Comparison of ENCODE assay signal across 10 cellular contexts in genomic region chr17:43175213-43176118, GRCh38. TPM values are rescaled to one million over a fixed set of nuclear protein-coding genes. Genes with fewer than 3 reads are reported as not detected.
DNase-seq lines count a peak whose midpoint lies in the region; ATAC-seq, FAIRE-seq and TF ChIP-seq lines count a peak whose summit lies in the region.
"Had no signal": no experiment of that assay in that cellular context is flagged by ENCODE, and none has a peak within 500 bp of the region (broad histone marks: within the 10 kb centered on the region; RNA-seq: fewer than 3 reads in every experiment).

No MANE protein-coding gene starts in this region.

- TF ChIP-seq CTCF in HepG2 (CRISPR knock-in tag; IDR thresholded peaks at IDR 0.05) (no peak), thyroid gland (IDR thresholded peaks at IDR 0.05) (no peak)

- H3K9me3 ChIP-seq in HepG2 (ENCODE audit: low read length) = no peaks in the 10 kb centered on the region
- no peaks in the 10 kb centered on the region for H3K9me3 ChIP-seq in thyroid gland
- H3K9me3 ChIP-seq: BLaER1 treated with 17β-estradiol and CSF1 and Interleukin-3, amounts not matched to agents 10 nM and 100 nM had no signal

- H4K20me1 ChIP-seq in HepG2 (ENCODE audit: insufficient read depth, low read length) = no peaks in the 10 kb centered on the region

- peaks cover 73% of the 10 kb centered on the region for H3K4me1 ChIP-seq in HepG2 (ENCODE audit: insufficient read depth, low read length)
- H3K4me1 ChIP-seq in thyroid gland = peaks cover 25 to 50% of the 10 kb centered on the region in 2 donors

- 42% methylated on average over 4 of the region's 4 CpGs for WGBS in HepG2 (ENCODE audit: low lambda C conversion rate)
- WGBS in thyroid gland, 2 donors = 71 to 77% methylated on average over 4 of the region's 4 CpGs

- H3K9me3 Mint-ChIP-seq in activated T-cell treated with anti-CD3 and anti-CD28 coated beads, Interleukin-2, amount 50 U/mL, for 4 hours = no peaks in the 10 kb centered on the region
- H3K9me3 Mint-ChIP-seq in activated naive CD8-positive, alpha-beta T cell treated with anti-CD3 and anti-CD28 coated beads, Interleukin-2, amount 10 ng/mL, durations not matched to agents 7 days and 5 days = no peaks in the 10 kb centered on the region

- peaks cover 25% of the 10 kb centered on the region for H3K36me3 Mint-ChIP-seq in activated T-cell treated with anti-CD3 and anti-CD28 coated beads, Interleukin-2, amount 50 U/mL, for 4 hours (ENCODE audit: insufficient read depth)
- peaks cover 29% of the 10 kb centered on the region for H3K36me3 Mint-ChIP-seq in activated naive CD8-positive, alpha-beta T cell treated with anti-CD3 and anti-CD28 coated beads, Interleukin-2, amount 10 ng/mL, durations not matched to agents 7 days and 5 days

- POLR2A ChIA-PET in activated naive CD8-positive, alpha-beta T cell treated with anti-CD3 and anti-CD28 coated beads, Interleukin-2, amount 10 ng/mL, durations not matched to agents 7 days and 5 days (lab: Charles Lee) = interaction anchor here (1.0 kb wide), 1 partner anchor 140 kb away, joined by 3 read pairs; no protein-coding TSS in a partner anchor
- POLR2A ChIA-PET in HepG2 (lab: Yijun Ruan, JAX) = interaction anchor here (0.6 to 2.6 kb wide), 4 partner anchors 8 to 140 kb away, joined by 3 to 31 read pairs (median 4); partner anchors contain the start of gene TMEM106A

- ATAC-seq in activated T-cell treated with anti-CD3 and anti-CD28 coated beads, Interleukin-2, amount 50 U/mL, for 4 hours = no peak
- no peak for ATAC-seq in activated naive CD8-positive, alpha-beta T cell treated with anti-CD3 and anti-CD28 coated beads, Interleukin-2, amount 10 ng/mL, durations not matched to agents 7 days and 5 days (ENCODE audit: low read depth)
- no peak for ATAC-seq in HepG2

- H3K27ac ChIP-seq in HepG2 (ENCODE audit: extremely low read length, insufficient read depth, low read length) = peak overlapping the region; percentile 82
- peak overlapping the region; percentile 16 to 56 (median 34) for H3K27ac ChIP-seq in thyroid gland

- no peak overlapping the region for H2AFZ ChIP-seq in HepG2 (ENCODE audit: low read length)

- CTCF ChIA-PET in HepG2 (lab: Yijun Ruan, JAX; ENCODE audit: low intra/inter-chr PET ratio, low total read pairs) = no interaction called here

- TF ChIP-seq EP300 in HepG2 (IDR thresholded peaks at IDR 0.05; ENCODE audit: low read depth in 2 of 2, low read length in 2 of 2) = no peak
- no peak for TF ChIP-seq EP300 in HepG2 (CRISPR knock-in tag; IDR thresholded peaks at IDR 0.05; ENCODE audit: borderline replicate concordance)

- intact Hi-C loops in HepG2 (cut with micrococcal nuclease; ENCODE audit: unreplicated experiment) (no loop called here), thyroid gland (cut with DNase I) (loop anchor here (10.0 kb wide), 1 partner anchor 139 kb away; no protein-coding TSS in a partner anchor)

- H3K4me3 ChIP-seq in HepG2 (replicated peaks in 1 of 3; ENCODE audit: insufficient read depth in 1 of 3, low read depth in 2 of 3, low read length in 3 of 3) = peak overlapping the region; percentile 19 to 40 (median 38); a peak in 5 of 6 replicates
- H3K4me3 ChIP-seq in thyroid gland (replicated peaks in 1 of 3) = no peak overlapping the region
- H3K4me3 ChIP-seq: BLaER1 treated with 17β-estradiol and CSF1 and Interleukin-3, amounts not matched to agents 10 nM and 100 nM had no signal

- no peak for DNase-seq in activated T-cell treated with anti-CD3 and anti-CD28 coated beads, Interleukin-2, amount 50 U/mL, for 4 hours
- DNase-seq in activated T-cell treated with anti-CD3 and anti-CD28 coated beads for 4 hours = no peak
- no peak for DNase-seq in activated naive CD8-positive, alpha-beta T cell treated with anti-CD3 and anti-CD28 coated beads, Interleukin-2, amount 10 ng/mL, durations not matched to agents 7 days and 5 days
- DNase-seq in HepG2 (ENCODE audit: low spot score) = peak; percentile 67
- no peak for DNase-seq in thyroid gland
- no peak for DNase-seq in NK-92 treated with Interleukin-12 subunit alpha and Interleukin-12 subunit beta, amount 100 ng/mL, for 24 hours (lab: John Stamatoyannopoulos, UW)
- no peak for DNase-seq in stimulated activated CD4-positive, alpha-beta T cell treated with anti-CD3 and anti-CD28 coated beads, Interleukin-2, amount 100 ng/mL, for 48 hours
- DNase-seq in nucleus accumbens (lab: John Stamatoyannopoulos, UW) = no peak
- DNase-seq: NCI-H1417 had no signal

- no peak for FAIRE-seq in HepG2 (lab: Jason Lieb, UNC)

- TSS peak; percentile 14 for BruUV-seq in HepG2 (replicated peaks; lab: Mats Ljungman, UMichigan)

- H3K36me3 ChIP-seq in HepG2 (replicated peaks in 1 of 2; ENCODE audit: control insufficient read depth in 1 of 2, insufficient read depth in 2 of 2, low read length in 2 of 2) (peaks cover 9 to 33% of the 10 kb centered on the region in 2 experiments; a peak in 4 of 5 replicates), thyroid gland (peaks cover 19 to 24% of the 10 kb centered on the region in 2 donors)

- peak overlapping the region; percentile 54 for H3K4me3 Mint-ChIP-seq in activated T-cell treated with anti-CD3 and anti-CD28 coated beads, Interleukin-2, amount 50 U/mL, for 4 hours
- H3K4me3 Mint-ChIP-seq in activated naive CD8-positive, alpha-beta T cell treated with anti-CD3 and anti-CD28 coated beads, Interleukin-2, amount 10 ng/mL, durations not matched to agents 7 days and 5 days = peak overlapping the region; percentile 53

- TF ChIP-seq POLR2A in HepG2 (IDR thresholded peaks at IDR 0.05; ENCODE audit: insufficient read depth in 1 of 2, low read depth in 2 of 2, low read length in 2 of 2) (no peak), thyroid gland (IDR thresholded peaks at IDR 0.05) (no peak)

- H3K79me2 ChIP-seq in HepG2 (ENCODE audit: insufficient read depth, low read length) = peaks cover 54% of the 10 kb centered on the region

- in situ Hi-C loops in HepG2 (cut with HindIII; ENCODE audit: extremely low pct_ligation_motif_present, low pct_unique_long_range_greater_than_20kb) = no loop called here

- peak overlapping the region; percentile 63 for H3K9ac ChIP-seq in HepG2 (ENCODE audit: insufficient read depth, low read depth, low read length)

- H3K27ac Mint-ChIP-seq in activated naive CD8-positive, alpha-beta T cell treated with anti-CD3 and anti-CD28 coated beads, Interleukin-2, amount 10 ng/mL, durations not matched to agents 7 days and 5 days = peak overlapping the region; percentile 83

- TF ChIP-seq RAD21 in HepG2 (CRISPR knock-in tag; IDR thresholded peaks at IDR 0.05) = no peak

- H3K4me1 Mint-ChIP-seq in activated T-cell treated with anti-CD3 and anti-CD28 coated beads, Interleukin-2, amount 50 U/mL, for 4 hours (ENCODE audit: low read depth) = peaks cover 46% of the 10 kb centered on the region
- H3K4me1 Mint-ChIP-seq in activated naive CD8-positive, alpha-beta T cell treated with anti-CD3 and anti-CD28 coated beads, Interleukin-2, amount 10 ng/mL, durations not matched to agents 7 days and 5 days = peaks cover 31% of the 10 kb centered on the region

- no peaks in the 10 kb centered on the region for H3K27me3 Mint-ChIP-seq in activated T-cell treated with anti-CD3 and anti-CD28 coated beads, Interleukin-2, amount 50 U/mL, for 4 hours (ENCODE audit: low read depth)
- H3K27me3 Mint-ChIP-seq in activated naive CD8-positive, alpha-beta T cell treated with anti-CD3 and anti-CD28 coated beads, Interleukin-2, amount 10 ng/mL, durations not matched to agents 7 days and 5 days = no peaks in the 10 kb centered on the region

- peak overlapping the region; percentile 71 for H3K4me2 ChIP-seq in HepG2 (ENCODE audit: low read depth, low read length)

- H3K27me3 ChIP-seq in HepG2 (ENCODE audit: control insufficient read depth in 1 of 2, insufficient read depth in 2 of 2, low read length in 2 of 2) (no peaks in the 10 kb centered on the region; a peak in 1 of 5 replicates), thyroid gland (no peaks in the 10 kb centered on the region)
- H3K27me3 ChIP-seq: BLaER1 treated with 17β-estradiol and CSF1 and Interleukin-3, amounts not matched to agents 10 nM and 100 nM had no signal

RNA-seq across cellular contexts. Expression of gene NBR1, which starts 4.5 kb away (rescaled TPM):
- total RNA-seq in activated T-cell treated with anti-CD3 and anti-CD28 coated beads, Interleukin-2, amount 50 U/mL, for 4 hours = 10 to 100 TPM; 26.8 to 31.9 (median 28.0) TPM
- 10 to 100 TPM; 60.5 to 67.4 TPM for total RNA-seq in activated naive CD8-positive, alpha-beta T cell treated with anti-CD3 and anti-CD28 coated beads, Interleukin-2, amount 10 ng/mL, durations not matched to agents 7 days and 5 days
- total RNA-seq in HepG2 (2016; rRNA removed; fragmentation: Illumina TruSeq; extraction: Trizol) = 51.7 and 79.0 TPM in 2 replicates
- 9.9 and 10.8 TPM in 2 replicates for total RNA-seq in HepG2 (2016; cell fraction: cytosol; rRNA removed; fragmentation: Illumina TruSeq; extraction: Trizol; ENCODE audit: low read depth)
- total RNA-seq in HepG2 (2016; cell fraction: insoluble cytoplasmic fraction; rRNA removed; fragmentation: Illumina TruSeq; extraction: Trizol) = 50.3 and 77.3 TPM in 2 replicates
- 20.1 and 22.1 TPM in 2 replicates for total RNA-seq in HepG2 (2016; cell fraction: membrane; rRNA removed; fragmentation: Illumina TruSeq; extraction: Trizol)
- total RNA-seq in HepG2 (2016; cell fraction: nucleus; rRNA removed; fragmentation: Illumina TruSeq; extraction: Trizol) = 35.7 and 36.9 TPM in 2 replicates
- polyA plus RNA-seq in HepG2 (2011; rRNA removed) = 102 and 121 TPM in 2 replicates
- 87.1 and 91.6 TPM in 2 replicates for polyA plus RNA-seq in HepG2 (2011; cell fraction: cytosol; rRNA removed)
- 53.9 and 55.2 TPM in 2 replicates for polyA plus RNA-seq in HepG2 (2011; cell fraction: nucleus; rRNA removed)
- 78.0 and 105 TPM in 2 replicates for polyA plus RNA-seq in HepG2 (2012)
- polyA plus RNA-seq in HepG2 (2016; cell fraction: cytosol; fragmentation: Illumina TruSeq; extraction: Trizol; ENCODE audit: low read depth) = 5.5 and 5.9 TPM in 2 replicates
- polyA plus RNA-seq in HepG2 (2016; cell fraction: insoluble cytoplasmic fraction; fragmentation: Illumina TruSeq; extraction: Trizol; ENCODE audit: low read depth) = 70.0 and 71.8 TPM in 2 replicates
- 8.4 and 9.8 TPM in 2 replicates for polyA plus RNA-seq in HepG2 (2016; cell fraction: membrane; fragmentation: Illumina TruSeq; extraction: Trizol; ENCODE audit: low read depth)
- 40.5 and 50.3 TPM in 2 replicates for polyA plus RNA-seq in HepG2 (2016; cell fraction: nucleus; fragmentation: Illumina TruSeq; extraction: Trizol; ENCODE audit: insufficient read depth, low read depth)
- polyA minus RNA-seq in HepG2 (2011; rRNA and poly(A)+ RNA removed; ENCODE audit: low replicate concordance) = 94.6 and 191 TPM in 2 replicates
- 125 and 130 TPM in 2 replicates for polyA minus RNA-seq in HepG2 (2011; cell fraction: cytosol; rRNA and poly(A)+ RNA removed)
- polyA minus RNA-seq in HepG2 (2011; cell fraction: nucleus; rRNA and poly(A)+ RNA removed) = 95.0 and 120 TPM in 2 replicates
- 100 to 1,000 TPM; 117 to 166 (median 134) TPM for total RNA-seq in thyroid gland

RNA-seq across cellular contexts. Expression of gene TMEM106A, which starts 36.2 kb away (rescaled TPM):
- 1 to 10 TPM; 7.7 to 8.6 (median 7.9) TPM for total RNA-seq in activated T-cell treated with anti-CD3 and anti-CD28 coated beads, Interleukin-2, amount 50 U/mL, for 4 hours
- total RNA-seq in activated naive CD8-positive, alpha-beta T cell treated with anti-CD3 and anti-CD28 coated beads, Interleukin-2, amount 10 ng/mL, durations not matched to agents 7 days and 5 days = 10 to 100 TPM; 20.3 TPM
- total RNA-seq in HepG2 (2016; rRNA removed; fragmentation: Illumina TruSeq; extraction: Trizol) (7.3 and 16.9 TPM in 2 replicates), thyroid gland (10 to 100 TPM in 3 of 4 donors, 1 to 10 TPM in 1; 9.0 to 14.4 (median 12.5) TPM)
- 3.9 and 4.5 TPM in 2 replicates for total RNA-seq in HepG2 (2016; cell fraction: cytosol; rRNA removed; fragmentation: Illumina TruSeq; extraction: Trizol; ENCODE audit: low read depth)
- total RNA-seq in HepG2 (2016; cell fraction: insoluble cytoplasmic fraction; rRNA removed; fragmentation: Illumina TruSeq; extraction: Trizol) = 6.1 and 18.6 TPM in 2 replicates
- total RNA-seq in HepG2 (2016; cell fraction: membrane; rRNA removed; fragmentation: Illumina TruSeq; extraction: Trizol) = 6.4 and 6.9 TPM in 2 replicates
- total RNA-seq in HepG2 (2016; cell fraction: nucleus; rRNA removed; fragmentation: Illumina TruSeq; extraction: Trizol) = 20.5 and 23.8 TPM in 2 replicates
- 34.9 and 35.9 TPM in 2 replicates for polyA plus RNA-seq in HepG2 (2011; rRNA removed)
- polyA plus RNA-seq in HepG2 (2011; cell fraction: cytosol; rRNA removed) = 23.9 and 25.0 TPM in 2 replicates
- polyA plus RNA-seq in HepG2 (2011; cell fraction: nucleus; rRNA removed) = 47.7 and 53.8 TPM in 2 replicates
- 16.4 and 17.3 TPM in 2 replicates for polyA plus RNA-seq in HepG2 (2012)
- 1.5 and 1.7 TPM in 2 replicates for polyA plus RNA-seq in HepG2 (2016; cell fraction: cytosol; fragmentation: Illumina TruSeq; extraction: Trizol; ENCODE audit: low read depth)
- polyA plus RNA-seq in HepG2 (2016; cell fraction: insoluble cytoplasmic fraction; fragmentation: Illumina TruSeq; extraction: Trizol; ENCODE audit: low read depth) = 4.9 and 7.2 TPM in 2 replicates
- 2.8 and 3.9 TPM in 2 replicates for polyA plus RNA-seq in HepG2 (2016; cell fraction: membrane; fragmentation: Illumina TruSeq; extraction: Trizol; ENCODE audit: low read depth)
- polyA plus RNA-seq in HepG2 (2016; cell fraction: nucleus; fragmentation: Illumina TruSeq; extraction: Trizol; ENCODE audit: insufficient read depth, low read depth) = 25.2 and 27.5 TPM in 2 replicates
- 1.4 and 123 TPM in 2 replicates for polyA minus RNA-seq in HepG2 (2011; rRNA and poly(A)+ RNA removed; ENCODE audit: low replicate concordance)
- 16.5 and 18.7 TPM in 2 replicates for polyA minus RNA-seq in HepG2 (2011; cell fraction: cytosol; rRNA and poly(A)+ RNA removed)
- polyA minus RNA-seq in HepG2 (2011; cell fraction: nucleus; rRNA and poly(A)+ RNA removed) = 64.1 and 65.3 TPM in 2 replicates

RNA-seq across cellular contexts. Expression of gene BRCA1, which starts 50.3 kb away (rescaled TPM):
- 10 to 100 TPM; 29.5 to 37.4 (median 36.5) TPM for total RNA-seq in activated T-cell treated with anti-CD3 and anti-CD28 coated beads, Interleukin-2, amount 50 U/mL, for 4 hours
- 10 to 100 TPM; 53.5 to 61.4 TPM for total RNA-seq in activated naive CD8-positive, alpha-beta T cell treated with anti-CD3 and anti-CD28 coated beads, Interleukin-2, amount 10 ng/mL, durations not matched to agents 7 days and 5 days
- 37.5 and 56.0 TPM in 2 replicates for total RNA-seq in HepG2 (2016; rRNA removed; fragmentation: Illumina TruSeq; extraction: Trizol)
- 16.6 and 20.8 TPM in 2 replicates for total RNA-seq in HepG2 (2016; cell fraction: cytosol; rRNA removed; fragmentation: Illumina TruSeq; extraction: Trizol; ENCODE audit: low read depth)
- 33.8 and 58.4 TPM in 2 replicates for total RNA-seq in HepG2 (2016; cell fraction: insoluble cytoplasmic fraction; rRNA removed; fragmentation: Illumina TruSeq; extraction: Trizol)
- 19.3 and 20.3 TPM in 2 replicates for total RNA-seq in HepG2 (2016; cell fraction: membrane; rRNA removed; fragmentation: Illumina TruSeq; extraction: Trizol)
- 37.0 and 37.3 TPM in 2 replicates for total RNA-seq in HepG2 (2016; cell fraction: nucleus; rRNA removed; fragmentation: Illumina TruSeq; extraction: Trizol)
- 11.7 and 13.3 TPM in 2 replicates for polyA plus RNA-seq in HepG2 (2011; rRNA removed)
- polyA plus RNA-seq in HepG2 (2011; cell fraction: cytosol; rRNA removed) = 6.1 and 11.1 TPM in 2 replicates
- polyA plus RNA-seq in HepG2 (2011; cell fraction: nucleus; rRNA removed) = 9.8 and 16.5 TPM in 2 replicates
- polyA plus RNA-seq in HepG2 (2012) = 5.2 and 10.0 TPM in 2 replicates
- 1.1 TPM in 2 replicates for polyA plus RNA-seq in HepG2 (2016; cell fraction: cytosol; fragmentation: Illumina TruSeq; extraction: Trizol; ENCODE audit: low read depth)
- polyA plus RNA-seq in HepG2 (2016; cell fraction: insoluble cytoplasmic fraction; fragmentation: Illumina TruSeq; extraction: Trizol; ENCODE audit: low read depth) = 25.6 and 29.6 TPM in 2 replicates
- polyA plus RNA-seq in HepG2 (2016; cell fraction: membrane; fragmentation: Illumina TruSeq; extraction: Trizol; ENCODE audit: low read depth) = 3.8 and 3.9 TPM in 2 replicates
- polyA plus RNA-seq in HepG2 (2016; cell fraction: nucleus; fragmentation: Illumina TruSeq; extraction: Trizol; ENCODE audit: insufficient read depth, low read depth) = 39.1 and 42.0 TPM in 2 replicates
- 45.8 and 194 TPM in 2 replicates for polyA minus RNA-seq in HepG2 (2011; rRNA and poly(A)+ RNA removed; ENCODE audit: low replicate concordance)
- polyA minus RNA-seq in HepG2 (2011; cell fraction: cytosol; rRNA and poly(A)+ RNA removed) = 13.8 and 15.9 TPM in 2 replicates
- polyA minus RNA-seq in HepG2 (2011; cell fraction: nucleus; rRNA and poly(A)+ RNA removed) = 29.7 and 36.7 TPM in 2 replicates
- 10 to 100 TPM; 14.4 to 31.9 (median 25.4) TPM for total RNA-seq in thyroid gland

RNA-seq across cellular contexts. Expression of gene CCDC200, which starts 53.0 kb away (rescaled TPM):
- not detected for total RNA-seq in activated T-cell treated with anti-CD3 and anti-CD28 coated beads, Interleukin-2, amount 50 U/mL, for 4 hours
- under 1 TPM in 1 of 2 experiments, not detected in 1; 0.45 TPM for total RNA-seq in activated naive CD8-positive, alpha-beta T cell treated with anti-CD3 and anti-CD28 coated beads, Interleukin-2, amount 10 ng/mL, durations not matched to agents 7 days and 5 days
- total RNA-seq in HepG2 (2016; rRNA removed; fragmentation: Illumina TruSeq; extraction: Trizol) (not detected in 2 replicates), thyroid gland (not detected)
- not detected in 2 replicates for total RNA-seq in HepG2 (2016; cell fraction: cytosol; rRNA removed; fragmentation: Illumina TruSeq; extraction: Trizol; ENCODE audit: low read depth)
- not detected in 2 replicates for total RNA-seq in HepG2 (2016; cell fraction: insoluble cytoplasmic fraction; rRNA removed; fragmentation: Illumina TruSeq; extraction: Trizol)
- not detected in 2 replicates for total RNA-seq in HepG2 (2016; cell fraction: membrane; rRNA removed; fragmentation: Illumina TruSeq; extraction: Trizol)
- total RNA-seq in HepG2 (2016; cell fraction: nucleus; rRNA removed; fragmentation: Illumina TruSeq; extraction: Trizol) = not detected in 2 replicates
- not detected in 2 replicates for polyA plus RNA-seq in HepG2 (2011; rRNA removed)
- not detected in 2 replicates for polyA plus RNA-seq in HepG2 (2011; cell fraction: cytosol; rRNA removed)
- 0.35 TPM in 1 of 2 replicates, not detected in the other for polyA plus RNA-seq in HepG2 (2011; cell fraction: nucleus; rRNA removed)
- polyA plus RNA-seq in HepG2 (2012) = 3.0 and 6.9 TPM in 2 replicates
- not detected in 2 replicates for polyA plus RNA-seq in HepG2 (2016; cell fraction: cytosol; fragmentation: Illumina TruSeq; extraction: Trizol; ENCODE audit: low read depth)
- not detected in 2 replicates for polyA plus RNA-seq in HepG2 (2016; cell fraction: insoluble cytoplasmic fraction; fragmentation: Illumina TruSeq; extraction: Trizol; ENCODE audit: low read depth)
- polyA plus RNA-seq in HepG2 (2016; cell fraction: membrane; fragmentation: Illumina TruSeq; extraction: Trizol; ENCODE audit: low read depth) = not detected in 2 replicates
- polyA plus RNA-seq in HepG2 (2016; cell fraction: nucleus; fragmentation: Illumina TruSeq; extraction: Trizol; ENCODE audit: insufficient read depth, low read depth) = not detected in 2 replicates
- 0.28 and 0.48 TPM in 2 replicates for polyA minus RNA-seq in HepG2 (2011; rRNA and poly(A)+ RNA removed; ENCODE audit: low replicate concordance)
- polyA minus RNA-seq in HepG2 (2011; cell fraction: cytosol; rRNA and poly(A)+ RNA removed) = not detected in 2 replicates
- 1.3 and 1.6 TPM in 2 replicates for polyA minus RNA-seq in HepG2 (2011; cell fraction: nucleus; rRNA and poly(A)+ RNA removed)

RNA-seq across cellular contexts. Expression of gene RNU2-1, which starts 58.3 kb away (rescaled TPM):
- total RNA-seq in activated T-cell treated with anti-CD3 and anti-CD28 coated beads, Interleukin-2, amount 50 U/mL, for 4 hours = 1,000 to 10,000 TPM; 1,770 to 1,970 (median 1,905) TPM
- 1,000 to 10,000 TPM; 7,127 to 8,381 TPM for total RNA-seq in activated naive CD8-positive, alpha-beta T cell treated with anti-CD3 and anti-CD28 coated beads, Interleukin-2, amount 10 ng/mL, durations not matched to agents 7 days and 5 days
- not detected in 2 replicates for total RNA-seq in HepG2 (2016; rRNA removed; fragmentation: Illumina TruSeq; extraction: Trizol)
- total RNA-seq in HepG2 (2016; cell fraction: cytosol; rRNA removed; fragmentation: Illumina TruSeq; extraction: Trizol; ENCODE audit: low read depth) = 7.5 and 10.4 TPM in 2 replicates
- not detected in 2 replicates for total RNA-seq in HepG2 (2016; cell fraction: insoluble cytoplasmic fraction; rRNA removed; fragmentation: Illumina TruSeq; extraction: Trizol)
- not detected in 2 replicates for total RNA-seq in HepG2 (2016; cell fraction: membrane; rRNA removed; fragmentation: Illumina TruSeq; extraction: Trizol)
- not detected in 2 replicates for total RNA-seq in HepG2 (2016; cell fraction: nucleus; rRNA removed; fragmentation: Illumina TruSeq; extraction: Trizol)
- not detected in 2 replicates for polyA plus RNA-seq in HepG2 (2011; rRNA removed)
- polyA plus RNA-seq in HepG2 (2011; cell fraction: cytosol; rRNA removed) = not detected in 2 replicates
- polyA plus RNA-seq in HepG2 (2011; cell fraction: nucleus; rRNA removed) = not detected in 2 replicates
- not detected in 2 replicates for polyA plus RNA-seq in HepG2 (2012)
- not detected in 2 replicates for polyA plus RNA-seq in HepG2 (2016; cell fraction: cytosol; fragmentation: Illumina TruSeq; extraction: Trizol; ENCODE audit: low read depth)
- not detected in 2 replicates for polyA plus RNA-seq in HepG2 (2016; cell fraction: insoluble cytoplasmic fraction; fragmentation: Illumina TruSeq; extraction: Trizol; ENCODE audit: low read depth)
- not detected in 2 replicates for polyA plus RNA-seq in HepG2 (2016; cell fraction: membrane; fragmentation: Illumina TruSeq; extraction: Trizol; ENCODE audit: low read depth)
- not detected in 2 replicates for polyA plus RNA-seq in HepG2 (2016; cell fraction: nucleus; fragmentation: Illumina TruSeq; extraction: Trizol; ENCODE audit: insufficient read depth, low read depth)
- polyA minus RNA-seq in HepG2 (2011; rRNA and poly(A)+ RNA removed; ENCODE audit: low replicate concordance) = not detected in 2 replicates
- not detected in 2 replicates for polyA minus RNA-seq in HepG2 (2011; cell fraction: cytosol; rRNA and poly(A)+ RNA removed)
- polyA minus RNA-seq in HepG2 (2011; cell fraction: nucleus; rRNA and poly(A)+ RNA removed) = not detected in 2 replicates
- not detected for total RNA-seq in thyroid gland

Comparison
In these comparisons a context has a peak if more than half of its experiments do, and no peak if none do; other contexts are left out.
1. H3K4me3 ChIP-seq: peak in HepG2 (3 of 3); none in thyroid gland (0 of 3).